In the genomic region with DNA sequence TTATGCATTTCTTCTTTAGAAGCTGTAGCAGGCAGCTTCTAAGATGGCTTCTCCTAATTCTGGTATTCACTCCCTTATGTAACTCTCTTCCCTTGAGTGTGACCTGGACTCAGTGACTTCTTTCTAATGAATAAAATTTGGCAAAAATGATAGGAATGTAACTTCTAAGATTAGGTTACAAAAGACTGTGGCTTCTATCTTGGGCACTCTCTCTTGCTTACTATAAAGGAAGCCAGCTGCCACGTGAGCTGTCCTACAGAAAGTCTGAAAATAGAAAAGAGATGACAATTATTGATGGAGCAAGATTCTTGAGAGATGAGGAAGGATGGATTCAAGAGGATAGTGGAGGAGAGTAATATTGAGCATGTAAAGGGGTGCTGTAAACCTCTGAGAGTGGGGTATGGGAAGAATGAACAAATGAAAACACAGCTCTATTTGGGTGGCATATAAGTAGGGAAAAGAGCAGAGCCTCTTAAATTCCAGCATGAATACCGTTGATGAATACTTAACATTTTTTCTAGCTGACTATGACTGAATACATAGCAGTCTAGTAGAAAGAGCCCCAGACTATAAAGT, we compare ENCODE assay signal across 9 cellular contexts. TPM values are rescaled to one million over a fixed set of nuclear protein-coding genes. Genes with fewer than 3 reads are reported as not detected.
DNase-seq lines count a peak whose midpoint lies in the region; ATAC-seq and TF ChIP-seq lines count a peak whose summit lies in the region.
"Had no signal": no experiment of that assay in that cellular context is flagged by ENCODE, and none has a peak within 500 bp of the region (broad histone marks: within the 10 kb centered on the region; RNA-seq: fewer than 3 reads in every experiment).

No MANE protein-coding gene starts in this region.

- H3K4me3 ChIP-seq in BJ (ENCODE audit: low read depth, low read length) (no peak overlapping the region), endocrine pancreas (ENCODE audit: control insufficient read depth, insufficient read depth, low read length) (no peak overlapping the region)

- H3K27me3 ChIP-seq in BJ (ENCODE audit: control insufficient read depth, insufficient read depth, low read length) (no peaks in the 10 kb centered on the region), endocrine pancreas (ENCODE audit: control insufficient read depth, insufficient read depth, low read length) (no peaks in the 10 kb centered on the region)

- peak overlapping the region; percentile 21 for H3K9ac ChIP-seq in endocrine pancreas (ENCODE audit: control insufficient read depth, insufficient read depth, low read length)

- ATAC-seq in GM18867 (IDR thresholded peaks at IDR 0.05; ENCODE audit: unreplicated experiment), result no peak
- ATAC-seq in effector memory CD8-positive, alpha-beta T cell (replicated peaks), result no peak
- no peak for ATAC-seq in GM21717 (IDR thresholded peaks at IDR 0.05; ENCODE audit: unreplicated experiment)
- ATAC-seq: activated T-cell treated with anti-CD3 and anti-CD28 coated beads, Interleukin-2, amount 50 U/mL, for 4 hours had no signal

- peaks cover 19 to 38% of the 10 kb centered on the region in 2 donors for H3K4me1 Mint-ChIP-seq in effector memory CD8-positive, alpha-beta T cell (ENCODE audit: low read depth in 2 of 2)

- no peak overlapping the region for H3K4me3 Mint-ChIP-seq in effector memory CD8-positive, alpha-beta T cell
- H3K4me3 Mint-ChIP-seq: activated T-cell treated with anti-CD3 and anti-CD28 coated beads, Interleukin-2, amount 50 U/mL, for 4 hours had no signal

- peaks cover 5% of the 10 kb centered on the region for H3K36me3 Mint-ChIP-seq in effector memory CD8-positive, alpha-beta T cell (ENCODE audit: insufficient read depth)

- no peak for TF ChIP-seq CTCF in BJ (IDR thresholded peaks at IDR 0.05; ENCODE audit: insufficient read depth, low read depth, low read length)

- H3K9me3 Mint-ChIP-seq in effector memory CD8-positive, alpha-beta T cell, result no peaks in the 10 kb centered on the region
- H3K9me3 Mint-ChIP-seq: activated T-cell treated with anti-CD3 and anti-CD28 coated beads, Interleukin-2, amount 50 U/mL, for 4 hours had no signal

- no peaks in the 10 kb centered on the region for H3K27me3 Mint-ChIP-seq in effector memory CD8-positive, alpha-beta T cell

- CTCF ChIA-PET in BJ (lab: Yijun Ruan, JAX), result interaction anchor here (2.3 kb wide), 1 partner anchor 141 kb away, joined by 6 read pairs; no protein-coding TSS in a partner anchor

- H3K36me3 ChIP-seq in BJ (ENCODE audit: control insufficient read depth, insufficient read depth, low read length), result no peaks in the 10 kb centered on the region
- H3K36me3 ChIP-seq in endocrine pancreas (ENCODE audit: control insufficient read depth, insufficient read depth, low read length), result no peaks in the 10 kb centered on the region

- DNase-seq in BJ (ENCODE audit: low read depth) (peak; percentile 78), M059J (ENCODE audit: low read depth) (peak; percentile 86), myocyte (ENCODE audit: low read depth) (peak; percentile 71), AML-193 (lab: John Stamatoyannopoulos, UW) (no peak)
- DNase-seq in effector memory CD8-positive, alpha-beta T cell, result no peak
- DNase-seq: activated T-cell treated with anti-CD3 and anti-CD28 coated beads, Interleukin-2, amount 50 U/mL, for 4 hours had no signal

- no peaks in the 10 kb centered on the region for H3K9me3 ChIP-seq in endocrine pancreas (ENCODE audit: control insufficient read depth, low read length)

- POLR2A ChIA-PET in BJ (lab: Charles Lee), result interaction anchor here (0.7 to 0.9 kb wide), 2 partner anchors 57 to 125 kb away, joined by 3 read pairs; no protein-coding TSS in a partner anchor

- H3K27ac Mint-ChIP-seq in effector memory CD8-positive, alpha-beta T cell, result no peak overlapping the region

- H3K4me1 ChIP-seq in endocrine pancreas (ENCODE audit: control insufficient read depth, insufficient read depth, low read length), result peaks cover 21% of the 10 kb centered on the region

RNA-seq across cellular contexts. Expression of a gene that starts 5.5 kb away (rescaled TPM):
- polyA plus RNA-seq in BJ (2011; rRNA removed), result 39.4 and 65.5 TPM in 2 replicates
- 41.5 and 42.5 TPM in 2 replicates for polyA minus RNA-seq in BJ (2011; rRNA and poly(A)+ RNA removed)
- total RNA-seq in M059J (2014; rRNA removed; shearing (Covaris generic)), result 53.9 and 58.9 TPM in 2 replicates
- 56.8 and 80.1 TPM in 2 replicates for total RNA-seq in myocyte
- polyA plus RNA-seq in myocyte (2012), result 32.7 TPM

RNA-seq across cellular contexts. Expression of a gene that starts 19.5 kb away (rescaled TPM):
- 1.3 TPM in 2 replicates for polyA plus RNA-seq in BJ (2011; rRNA removed)
- polyA minus RNA-seq in BJ (2011; rRNA and poly(A)+ RNA removed), result 0.87 and 0.95 TPM in 2 replicates
- total RNA-seq in M059J (2014; rRNA removed; shearing (Covaris generic)), result 1.7 and 1.9 TPM in 2 replicates
- 6.0 and 11.4 TPM in 2 replicates for total RNA-seq in myocyte
- 5.5 TPM for polyA plus RNA-seq in myocyte (2012)

Comparison
In these comparisons a context has a peak if more than half of its experiments do, and no peak if none do; other contexts are left out.
1. DNase-seq: peak in BJ (single experiment), M059J (single experiment) and myocyte (single experiment); none in effector memory CD8-positive, alpha-beta T cell (0 of 3) and AML-193 (0 of 2).